In the genomic region with DNA sequence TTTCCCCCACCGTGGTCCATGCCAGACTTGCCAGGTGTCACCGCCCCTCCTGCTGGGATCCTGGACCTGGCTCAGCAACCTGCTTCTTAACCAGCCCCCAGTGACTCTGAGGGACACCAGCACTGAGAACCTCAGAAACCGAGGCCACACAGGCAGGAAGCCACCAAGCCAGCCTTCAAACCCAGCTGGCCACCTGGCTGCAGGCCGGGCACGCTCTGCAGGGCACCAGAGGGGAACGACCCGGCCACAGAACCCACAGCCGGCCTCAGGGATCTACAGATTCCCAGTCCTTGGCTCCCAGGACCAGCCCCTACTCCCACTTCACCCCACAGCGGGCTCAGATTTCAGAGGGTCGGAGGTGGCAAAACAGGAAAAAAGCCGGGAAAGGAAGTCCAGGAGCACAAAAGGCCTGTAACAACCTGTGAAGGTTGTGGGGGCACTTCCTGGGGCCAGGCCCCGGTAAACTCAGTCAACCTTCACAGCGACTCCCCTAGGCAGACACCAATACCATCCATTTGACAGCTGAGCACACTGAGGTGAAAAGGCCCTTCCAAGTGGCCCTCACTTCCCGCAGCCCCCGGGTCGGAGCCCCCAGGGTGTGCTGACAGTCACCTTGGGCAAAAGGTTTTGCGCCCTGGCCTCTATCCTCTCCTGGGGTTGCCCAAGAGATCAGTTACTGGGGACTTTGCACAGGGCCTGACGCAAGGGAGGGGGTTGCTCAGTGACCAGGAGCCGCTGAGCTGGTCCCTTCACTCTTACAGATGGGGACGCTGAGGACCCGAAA, we compare ENCODE assay signal across 1 cellular context.
A peak's percentile ranks its signal among the peaks of the same experiment; 100 is the strongest.
TF ChIP-seq lines count a peak whose summit lies in the region.

No MANE protein-coding gene starts in this region.

TF ChIP-seq in HepG2, 621 proteins besides CTCF, POLR2A, EP300 and RAD21 (continued from another document and continues in another):
- TF ChIP-seq, protein P1, sequence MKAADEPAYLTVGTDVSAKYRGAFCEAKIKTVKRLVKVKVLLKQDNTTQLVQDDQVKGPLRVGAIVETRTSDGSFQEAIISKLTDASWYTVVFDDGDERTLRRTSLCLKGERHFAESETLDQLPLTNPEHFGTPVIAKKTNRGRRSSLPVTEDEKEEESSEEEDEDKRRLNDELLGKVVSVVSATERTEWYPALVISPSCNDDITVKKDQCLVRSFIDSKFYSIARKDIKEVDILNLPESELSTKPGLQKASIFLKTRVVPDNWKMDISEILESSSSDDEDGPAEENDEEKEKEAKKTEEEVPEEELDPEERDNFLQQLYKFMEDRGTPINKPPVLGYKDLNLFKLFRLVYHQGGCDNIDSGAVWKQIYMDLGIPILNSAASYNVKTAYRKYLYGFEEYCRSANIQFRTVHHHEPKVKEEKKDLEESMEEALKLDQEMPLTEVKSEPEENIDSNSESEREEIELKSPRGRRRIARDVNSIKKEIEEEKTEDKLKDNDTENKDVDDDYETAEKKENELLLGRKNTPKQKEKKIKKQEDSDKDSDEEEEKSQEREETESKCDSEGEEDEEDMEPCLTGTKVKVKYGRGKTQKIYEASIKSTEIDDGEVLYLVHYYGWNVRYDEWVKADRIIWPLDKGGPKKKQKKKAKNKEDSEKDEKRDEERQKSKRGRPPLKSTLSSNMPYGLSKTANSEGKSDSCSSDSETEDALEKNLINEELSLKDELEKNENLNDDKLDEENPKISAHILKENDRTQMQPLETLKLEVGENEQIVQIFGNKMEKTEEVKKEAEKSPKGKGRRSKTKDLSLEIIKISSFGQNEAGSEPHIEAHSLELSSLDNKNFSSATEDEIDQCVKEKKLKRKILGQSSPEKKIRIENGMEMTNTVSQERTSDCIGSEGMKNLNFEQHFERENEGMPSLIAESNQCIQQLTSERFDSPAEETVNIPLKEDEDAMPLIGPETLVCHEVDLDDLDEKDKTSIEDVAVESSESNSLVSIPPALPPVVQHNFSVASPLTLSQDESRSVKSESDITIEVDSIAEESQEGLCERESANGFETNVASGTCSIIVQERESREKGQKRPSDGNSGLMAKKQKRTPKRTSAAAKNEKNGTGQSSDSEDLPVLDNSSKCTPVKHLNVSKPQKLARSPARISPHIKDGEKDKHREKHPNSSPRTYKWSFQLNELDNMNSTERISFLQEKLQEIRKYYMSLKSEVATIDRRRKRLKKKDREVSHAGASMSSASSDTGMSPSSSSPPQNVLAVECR (CRISPR knock-in tag; IDR thresholded peaks at IDR 0.05; ENCODE audit: borderline replicate concordance) = peak; percentile 57; the same call in 1 of the 2 replicates
- TF ChIP-seq KLF15 (CRISPR knock-in tag; IDR thresholded peaks at IDR 0.05; ENCODE audit: borderline replicate concordance) (no peak), MIXL1 (CRISPR knock-in tag; IDR thresholded peaks at IDR 0.05) (no peak), ZNF326 (CRISPR knock-in tag; IDR thresholded peaks at IDR 0.05; ENCODE audit: borderline replicate concordance) (no peak), ZNF20 (CRISPR knock-in tag; IDR thresholded peaks at IDR 0.05) (no peak), TARDBP (CRISPR knock-in tag; IDR thresholded peaks at IDR 0.05) (no peak), MBNL3 (CRISPR knock-in tag; conservative IDR thresholded peaks at IDR 0.05) (no peak), KAT2B (IDR thresholded peaks at IDR 0.05; ENCODE audit: borderline replicate concordance, low read depth, low read length) (no peak), ZKSCAN5 (CRISPR knock-in tag; IDR thresholded peaks at IDR 0.05) (no peak), MTA3 (CRISPR knock-in tag; IDR thresholded peaks at IDR 0.05) (no peak), CC2D1A (CRISPR knock-in tag; IDR thresholded peaks at IDR 0.05) (no peak), RCOR2 (CRISPR knock-in tag; IDR thresholded peaks at IDR 0.05) (no peak; the same call in 1 of the 2 replicates), ZNF10 (CRISPR knock-in tag; IDR thresholded peaks at IDR 0.05; ENCODE audit: borderline replicate concordance, low read depth) (no peak), MAF1 (CRISPR knock-in tag; IDR thresholded peaks at IDR 0.05; ENCODE audit: borderline replicate concordance) (no peak), YEATS4 (CRISPR knock-in tag; IDR thresholded peaks at IDR 0.05; ENCODE audit: borderline replicate concordance) (0 out of 2 replicates have a peak, but pooled peaks have one; percentile 32), ZSCAN25 (CRISPR knock-in tag; IDR thresholded peaks at IDR 0.05) (peak; percentile 51; the same call in 1 of the 2 replicates), NR3C1 (CRISPR knock-in tag; IDR thresholded peaks at IDR 0.05) (no peak), ZNF878 (CRISPR knock-in tag; IDR thresholded peaks at IDR 0.05) (no peak), NFE2 (CRISPR knock-in tag; IDR thresholded peaks at IDR 0.05) (no peak), FOXO1 (CRISPR knock-in tag; IDR thresholded peaks at IDR 0.05) (no peak), ZMAT3 (CRISPR knock-in tag; conservative IDR thresholded peaks at IDR 0.05) (no peak; the same call in 1 of the 2 replicates), ZNF557 (CRISPR knock-in tag; IDR thresholded peaks at IDR 0.05) (no peak), ZNF737 (CRISPR knock-in tag; IDR thresholded peaks at IDR 0.05; ENCODE audit: borderline replicate concordance) (no peak), CHCHD3 (CRISPR knock-in tag; IDR thresholded peaks at IDR 0.05) (no peak), BRD4 (CRISPR knock-in tag; IDR thresholded peaks at IDR 0.05) (no peak; the same call in 1 of the 2 replicates), KAT7 (CRISPR knock-in tag; IDR thresholded peaks at IDR 0.05; ENCODE audit: borderline replicate concordance) (peak; percentile 64; the same call in 1 of the 2 replicates), HES4 (CRISPR knock-in tag; IDR thresholded peaks at IDR 0.05; ENCODE audit: borderline replicate concordance) (no peak), ZFP36L1 (CRISPR knock-in tag; IDR thresholded peaks at IDR 0.05) (no peak)
- TF ChIP-seq, protein P2, sequence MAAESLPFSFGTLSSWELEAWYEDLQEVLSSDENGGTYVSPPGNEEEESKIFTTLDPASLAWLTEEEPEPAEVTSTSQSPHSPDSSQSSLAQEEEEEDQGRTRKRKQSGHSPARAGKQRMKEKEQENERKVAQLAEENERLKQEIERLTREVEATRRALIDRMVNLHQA (CRISPR knock-in tag; IDR thresholded peaks at IDR 0.05) = no peak
- TF ChIP-seq, protein P3, sequence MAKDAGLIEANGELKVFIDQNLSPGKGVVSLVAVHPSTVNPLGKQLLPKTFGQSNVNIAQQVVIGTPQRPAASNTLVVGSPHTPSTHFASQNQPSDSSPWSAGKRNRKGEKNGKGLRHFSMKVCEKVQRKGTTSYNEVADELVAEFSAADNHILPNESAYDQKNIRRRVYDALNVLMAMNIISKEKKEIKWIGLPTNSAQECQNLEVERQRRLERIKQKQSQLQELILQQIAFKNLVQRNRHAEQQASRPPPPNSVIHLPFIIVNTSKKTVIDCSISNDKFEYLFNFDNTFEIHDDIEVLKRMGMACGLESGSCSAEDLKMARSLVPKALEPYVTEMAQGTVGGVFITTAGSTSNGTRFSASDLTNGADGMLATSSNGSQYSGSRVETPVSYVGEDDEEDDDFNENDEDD (CRISPR knock-in tag; IDR thresholded peaks at IDR 0.05; ENCODE audit: borderline replicate concordance) = peak; percentile 38; the same call in 1 of the 2 replicates
- TF ChIP-seq, protein P4, sequence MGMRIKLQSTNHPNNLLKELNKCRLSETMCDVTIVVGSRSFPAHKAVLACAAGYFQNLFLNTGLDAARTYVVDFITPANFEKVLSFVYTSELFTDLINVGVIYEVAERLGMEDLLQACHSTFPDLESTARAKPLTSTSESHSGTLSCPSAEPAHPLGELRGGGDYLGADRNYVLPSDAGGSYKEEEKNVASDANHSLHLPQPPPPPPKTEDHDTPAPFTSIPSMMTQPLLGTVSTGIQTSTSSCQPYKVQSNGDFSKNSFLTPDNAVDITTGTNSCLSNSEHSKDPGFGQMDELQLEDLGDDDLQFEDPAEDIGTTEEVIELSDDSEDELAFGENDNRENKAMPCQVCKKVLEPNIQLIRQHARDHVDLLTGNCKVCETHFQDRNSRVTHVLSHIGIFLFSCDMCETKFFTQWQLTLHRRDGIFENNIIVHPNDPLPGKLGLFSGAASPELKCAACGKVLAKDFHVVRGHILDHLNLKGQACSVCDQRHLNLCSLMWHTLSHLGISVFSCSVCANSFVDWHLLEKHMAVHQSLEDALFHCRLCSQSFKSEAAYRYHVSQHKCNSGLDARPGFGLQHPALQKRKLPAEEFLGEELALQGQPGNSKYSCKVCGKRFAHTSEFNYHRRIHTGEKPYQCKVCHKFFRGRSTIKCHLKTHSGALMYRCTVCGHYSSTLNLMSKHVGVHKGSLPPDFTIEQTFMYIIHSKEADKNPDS (CRISPR knock-in tag; IDR thresholded peaks at IDR 0.05) = 0 out of 2 replicates have a peak, but pooled peaks have one; percentile 32
- TF ChIP-seq, protein P5, sequence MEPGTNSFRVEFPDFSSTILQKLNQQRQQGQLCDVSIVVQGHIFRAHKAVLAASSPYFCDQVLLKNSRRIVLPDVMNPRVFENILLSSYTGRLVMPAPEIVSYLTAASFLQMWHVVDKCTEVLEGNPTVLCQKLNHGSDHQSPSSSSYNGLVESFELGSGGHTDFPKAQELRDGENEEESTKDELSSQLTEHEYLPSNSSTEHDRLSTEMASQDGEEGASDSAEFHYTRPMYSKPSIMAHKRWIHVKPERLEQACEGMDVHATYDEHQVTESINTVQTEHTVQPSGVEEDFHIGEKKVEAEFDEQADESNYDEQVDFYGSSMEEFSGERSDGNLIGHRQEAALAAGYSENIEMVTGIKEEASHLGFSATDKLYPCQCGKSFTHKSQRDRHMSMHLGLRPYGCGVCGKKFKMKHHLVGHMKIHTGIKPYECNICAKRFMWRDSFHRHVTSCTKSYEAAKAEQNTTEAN (CRISPR knock-in tag; conservative IDR thresholded peaks at IDR 0.05) = no peak
- TF ChIP-seq, protein P6, sequence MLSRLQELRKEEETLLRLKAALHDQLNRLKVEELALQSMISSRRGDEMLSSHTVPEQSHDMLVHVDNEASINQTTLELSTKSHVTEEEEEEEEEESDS (CRISPR knock-in tag; IDR thresholded peaks at IDR 0.05; ENCODE audit: borderline replicate concordance) = no peak
- TF ChIP-seq, protein P7, sequence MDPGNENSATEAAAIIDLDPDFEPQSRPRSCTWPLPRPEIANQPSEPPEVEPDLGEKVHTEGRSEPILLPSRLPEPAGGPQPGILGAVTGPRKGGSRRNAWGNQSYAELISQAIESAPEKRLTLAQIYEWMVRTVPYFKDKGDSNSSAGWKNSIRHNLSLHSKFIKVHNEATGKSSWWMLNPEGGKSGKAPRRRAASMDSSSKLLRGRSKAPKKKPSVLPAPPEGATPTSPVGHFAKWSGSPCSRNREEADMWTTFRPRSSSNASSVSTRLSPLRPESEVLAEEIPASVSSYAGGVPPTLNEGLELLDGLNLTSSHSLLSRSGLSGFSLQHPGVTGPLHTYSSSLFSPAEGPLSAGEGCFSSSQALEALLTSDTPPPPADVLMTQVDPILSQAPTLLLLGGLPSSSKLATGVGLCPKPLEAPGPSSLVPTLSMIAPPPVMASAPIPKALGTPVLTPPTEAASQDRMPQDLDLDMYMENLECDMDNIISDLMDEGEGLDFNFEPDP (CRISPR knock-in tag; conservative IDR thresholded peaks at IDR 0.05) = no peak
- TF ChIP-seq, protein P8, sequence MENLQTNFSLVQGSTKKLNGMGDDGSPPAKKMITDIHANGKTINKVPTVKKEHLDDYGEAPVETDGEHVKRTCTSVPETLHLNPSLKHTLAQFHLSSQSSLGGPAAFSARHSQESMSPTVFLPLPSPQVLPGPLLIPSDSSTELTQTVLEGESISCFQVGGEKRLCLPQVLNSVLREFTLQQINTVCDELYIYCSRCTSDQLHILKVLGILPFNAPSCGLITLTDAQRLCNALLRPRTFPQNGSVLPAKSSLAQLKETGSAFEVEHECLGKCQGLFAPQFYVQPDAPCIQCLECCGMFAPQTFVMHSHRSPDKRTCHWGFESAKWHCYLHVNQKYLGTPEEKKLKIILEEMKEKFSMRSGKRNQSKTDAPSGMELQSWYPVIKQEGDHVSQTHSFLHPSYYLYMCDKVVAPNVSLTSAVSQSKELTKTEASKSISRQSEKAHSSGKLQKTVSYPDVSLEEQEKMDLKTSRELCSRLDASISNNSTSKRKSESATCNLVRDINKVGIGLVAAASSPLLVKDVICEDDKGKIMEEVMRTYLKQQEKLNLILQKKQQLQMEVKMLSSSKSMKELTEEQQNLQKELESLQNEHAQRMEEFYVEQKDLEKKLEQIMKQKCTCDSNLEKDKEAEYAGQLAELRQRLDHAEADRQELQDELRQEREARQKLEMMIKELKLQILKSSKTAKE (CRISPR knock-in tag; IDR thresholded peaks at IDR 0.05; ENCODE audit: borderline replicate concordance) = no peak
- TF ChIP-seq, protein P9, sequence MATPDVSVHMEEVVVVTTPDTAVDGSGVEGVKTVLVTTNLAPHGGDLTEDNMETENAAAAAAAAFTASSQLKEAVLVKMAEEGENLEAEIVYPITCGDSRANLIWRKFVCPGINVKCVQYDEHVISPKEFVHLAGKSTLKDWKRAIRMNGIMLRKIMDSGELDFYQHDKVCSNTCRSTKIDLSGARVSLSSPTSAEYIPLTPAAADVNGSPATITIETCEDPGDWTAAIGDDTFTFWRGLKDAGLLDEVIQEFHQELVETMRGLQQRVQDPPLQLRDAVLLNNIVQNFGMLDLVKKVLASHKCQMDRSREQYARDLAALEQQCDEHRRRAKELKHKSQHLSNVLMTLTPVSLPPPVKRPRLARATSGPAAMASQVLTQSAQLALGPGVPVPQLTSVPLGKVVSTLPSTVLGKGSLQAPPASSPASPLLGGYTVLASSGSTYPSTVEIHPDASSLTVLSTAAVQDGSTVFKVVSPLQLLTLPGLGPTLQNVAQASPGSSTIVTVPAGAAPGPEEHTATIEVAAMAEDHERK (CRISPR knock-in tag; IDR thresholded peaks at IDR 0.05; ENCODE audit: low read depth) = no peak
- TF ChIP-seq, protein P10, sequence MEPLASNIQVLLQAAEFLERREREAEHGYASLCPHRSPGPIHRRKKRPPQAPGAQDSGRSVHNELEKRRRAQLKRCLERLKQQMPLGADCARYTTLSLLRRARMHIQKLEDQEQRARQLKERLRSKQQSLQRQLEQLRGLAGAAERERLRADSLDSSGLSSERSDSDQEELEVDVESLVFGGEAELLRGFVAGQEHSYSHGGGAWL (CRISPR knock-in tag; IDR thresholded peaks at IDR 0.05) = no peak
- TF ChIP-seq, protein P11, sequence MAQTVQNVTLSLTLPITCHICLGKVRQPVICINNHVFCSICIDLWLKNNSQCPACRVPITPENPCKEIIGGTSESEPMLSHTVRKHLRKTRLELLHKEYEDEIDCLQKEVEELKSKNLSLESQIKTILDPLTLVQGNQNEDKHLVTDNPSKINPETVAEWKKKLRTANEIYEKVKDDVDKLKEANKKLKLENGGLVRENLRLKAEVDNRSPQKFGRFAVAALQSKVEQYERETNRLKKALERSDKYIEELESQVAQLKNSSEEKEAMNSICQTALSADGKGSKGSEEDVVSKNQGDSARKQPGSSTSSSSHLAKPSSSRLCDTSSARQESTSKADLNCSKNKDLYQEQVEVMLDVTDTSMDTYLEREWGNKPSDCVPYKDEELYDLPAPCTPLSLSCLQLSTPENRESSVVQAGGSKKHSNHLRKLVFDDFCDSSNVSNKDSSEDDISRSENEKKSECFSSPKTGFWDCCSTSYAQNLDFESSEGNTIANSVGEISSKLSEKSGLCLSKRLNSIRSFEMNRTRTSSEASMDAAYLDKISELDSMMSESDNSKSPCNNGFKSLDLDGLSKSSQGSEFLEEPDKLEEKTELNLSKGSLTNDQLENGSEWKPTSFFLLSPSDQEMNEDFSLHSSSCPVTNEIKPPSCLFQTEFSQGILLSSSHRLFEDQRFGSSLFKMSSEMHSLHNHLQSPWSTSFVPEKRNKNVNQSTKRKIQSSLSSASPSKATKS (CRISPR knock-in tag; IDR thresholded peaks at IDR 0.05) = no peak
